In genomic region chr5:156892223-156892622, GRCh38 we compare ENCODE assay signal across 15 cellular contexts.
DNase-seq lines count a peak whose midpoint lies in the region; ATAC-seq and TF ChIP-seq lines count a peak whose summit lies in the region.
"Had no signal": no experiment of that assay in that cellular context is flagged by ENCODE, and none has a peak within 500 bp of the region (broad histone marks: within the 10 kb centered on the region; RNA-seq: fewer than 3 reads in every experiment).

No MANE protein-coding gene starts in this region.

- no peak for ATAC-seq in SK-N-SH treated with all-trans-retinoic acid at 6 μM for 48 hours

- H3K27ac ChIP-seq in SU-DHL-6 (ENCODE audit: low read depth, low read length) = peak overlapping the region; percentile 91
- H3K27ac ChIP-seq: esophagus muscularis mucosa had no signal

- H3K79me2 ChIP-seq in SU-DHL-6 (ENCODE audit: insufficient read depth, low read length) = no peaks in the 10 kb centered on the region

- no peaks in the 10 kb centered on the region for H3K36me3 ChIP-seq in SU-DHL-6 (ENCODE audit: low read length)
- H3K36me3 ChIP-seq: esophagus muscularis mucosa had no signal

- no peak overlapping the region for H3K4me3 ChIP-seq in SU-DHL-6 (ENCODE audit: insufficient read depth, low read length, poor library complexity, severe bottlenecking)
- H3K4me3 ChIP-seq: esophagus muscularis mucosa, lung had no signal

- no peaks in the 10 kb centered on the region for H3K9me3 ChIP-seq in SU-DHL-6 (ENCODE audit: insufficient read depth, low read length)
- H3K9me3 ChIP-seq: esophagus muscularis mucosa had no signal

- peaks cover 20% of the 10 kb centered on the region for H3F3A ChIP-seq in SU-DHL-6 (ENCODE audit: insufficient read depth)

- H3K27me3 ChIP-seq in SU-DHL-6 (ENCODE audit: low read length) = no peaks in the 10 kb centered on the region
- H3K27me3 ChIP-seq: esophagus muscularis mucosa had no signal

- H3K9ac ChIP-seq in SU-DHL-6 (ENCODE audit: low read length) = peak overlapping the region; percentile 47

- H4K20me1 ChIP-seq in SU-DHL-6 (ENCODE audit: low read depth, low read length) = no peaks in the 10 kb centered on the region

- DNase-seq in NCI-H1436 treated with DMSO at 0.1 percent for 48 hours (lab: John Stamatoyannopoulos, UW) = peak; percentile 27
- DNase-seq in NCI-H1436 (lab: John Stamatoyannopoulos, UW) = no peak
- DNase-seq in iPS-NIHi7 (ENCODE audit: extremely low spot score) = peak; percentile 42
- DNase-seq in activated gamma-delta T cell treated with Interleukin-2 at 50 U/mL for 16 hours = no peak
- DNase-seq in SKM-1 (lab: John Stamatoyannopoulos, UW; ENCODE audit: unreplicated experiment) = no peak
- DNase-seq: ACHN, cerebellar nuclear complex, NCI-H2227 treated with DMSO at 0.1 percent for 48 hours, occipital lobe, RPMI8226 had no signal

- H2AFZ ChIP-seq in SU-DHL-6 (ENCODE audit: low read depth, low read length, severe bottlenecking) = no peak overlapping the region

- no peaks in the 10 kb centered on the region for H3K9me2 ChIP-seq in SU-DHL-6 (replicated peaks; ENCODE audit: insufficient read depth, low read length)

- TF ChIP-seq CTCF in GM12873 (IDR thresholded peaks at IDR 0.05; ENCODE audit: insufficient read depth, low read depth, low read length, missing control alignments) = peak; percentile 31
- TF ChIP-seq CTCF in SU-DHL-6 (IDR thresholded peaks at IDR 0.05; ENCODE audit: insufficient read depth, low read length, poor library complexity, severe bottlenecking) = no peak

- H3K4me2 ChIP-seq in SU-DHL-6 (ENCODE audit: low read depth, low read length, poor library complexity, severe bottlenecking) = peak overlapping the region; percentile 49

TF ChIP-seq in SK-N-SH treated with all-trans-retinoic acid at 6 μM for 48 hours, 23 proteins besides CTCF, POLR2A, EP300 and RAD21:
- TF ChIP-seq GLIS3 (CRISPR knock-in tag; IDR thresholded peaks at IDR 0.05) = no peak
- no peak for TF ChIP-seq TSHZ2 (CRISPR knock-in tag; IDR thresholded peaks at IDR 0.05)
- TF ChIP-seq RARB (CRISPR knock-in tag; IDR thresholded peaks at IDR 0.05) = no peak
- TF ChIP-seq ZNF565 (CRISPR knock-in tag; conservative IDR thresholded peaks at IDR 0.05; ENCODE audit: low read depth) = no peak
- TF ChIP-seq POU6F1 (CRISPR knock-in tag; IDR thresholded peaks at IDR 0.05; ENCODE audit: borderline replicate concordance, low read depth) = no peak
- no peak for TF ChIP-seq TOX (CRISPR knock-in tag; IDR thresholded peaks at IDR 0.05; ENCODE audit: borderline replicate concordance)
- TF ChIP-seq CREB5 (CRISPR knock-in tag; IDR thresholded peaks at IDR 0.05; ENCODE audit: low read depth) = no peak
- TF ChIP-seq ESRRG (CRISPR knock-in tag; IDR thresholded peaks at IDR 0.05) = no peak
- no peak for TF ChIP-seq ZNF70 (CRISPR knock-in tag; IDR thresholded peaks at IDR 0.05)
- TF ChIP-seq ISL1 (CRISPR knock-in tag; IDR thresholded peaks at IDR 0.05) = no peak
- TF ChIP-seq OSR1 (CRISPR knock-in tag; IDR thresholded peaks at IDR 0.05) = no peak
- no peak for TF ChIP-seq CSDC2 (CRISPR knock-in tag; IDR thresholded peaks at IDR 0.05)
- no peak for TF ChIP-seq BACH2 (CRISPR knock-in tag; IDR thresholded peaks at IDR 0.05; ENCODE audit: borderline replicate concordance)
- no peak for TF ChIP-seq ZC3H10 (CRISPR knock-in tag; IDR thresholded peaks at IDR 0.05)
- TF ChIP-seq PATZ1 (CRISPR knock-in tag; IDR thresholded peaks at IDR 0.05; ENCODE audit: borderline replicate concordance) = no peak
- no peak for TF ChIP-seq ARNTL (CRISPR knock-in tag; IDR thresholded peaks at IDR 0.05; ENCODE audit: borderline replicate concordance, low read depth)
- TF ChIP-seq PPARA (CRISPR knock-in tag; IDR thresholded peaks at IDR 0.05; ENCODE audit: borderline replicate concordance) = no peak

Comparison
In these comparisons a context has a peak if more than half of its experiments do, and no peak if none do; other contexts are left out.
1. DNase-seq: peak in NCI-H1436 treated with DMSO at 0.1 percent for 48 hours (single experiment) and iPS-NIHi7 (single experiment); none in NCI-H1436 (single experiment), activated gamma-delta T cell treated with Interleukin-2 at 50 U/mL for 16 hours (single experiment) and SKM-1 (single experiment).